In the genomic region with DNA sequence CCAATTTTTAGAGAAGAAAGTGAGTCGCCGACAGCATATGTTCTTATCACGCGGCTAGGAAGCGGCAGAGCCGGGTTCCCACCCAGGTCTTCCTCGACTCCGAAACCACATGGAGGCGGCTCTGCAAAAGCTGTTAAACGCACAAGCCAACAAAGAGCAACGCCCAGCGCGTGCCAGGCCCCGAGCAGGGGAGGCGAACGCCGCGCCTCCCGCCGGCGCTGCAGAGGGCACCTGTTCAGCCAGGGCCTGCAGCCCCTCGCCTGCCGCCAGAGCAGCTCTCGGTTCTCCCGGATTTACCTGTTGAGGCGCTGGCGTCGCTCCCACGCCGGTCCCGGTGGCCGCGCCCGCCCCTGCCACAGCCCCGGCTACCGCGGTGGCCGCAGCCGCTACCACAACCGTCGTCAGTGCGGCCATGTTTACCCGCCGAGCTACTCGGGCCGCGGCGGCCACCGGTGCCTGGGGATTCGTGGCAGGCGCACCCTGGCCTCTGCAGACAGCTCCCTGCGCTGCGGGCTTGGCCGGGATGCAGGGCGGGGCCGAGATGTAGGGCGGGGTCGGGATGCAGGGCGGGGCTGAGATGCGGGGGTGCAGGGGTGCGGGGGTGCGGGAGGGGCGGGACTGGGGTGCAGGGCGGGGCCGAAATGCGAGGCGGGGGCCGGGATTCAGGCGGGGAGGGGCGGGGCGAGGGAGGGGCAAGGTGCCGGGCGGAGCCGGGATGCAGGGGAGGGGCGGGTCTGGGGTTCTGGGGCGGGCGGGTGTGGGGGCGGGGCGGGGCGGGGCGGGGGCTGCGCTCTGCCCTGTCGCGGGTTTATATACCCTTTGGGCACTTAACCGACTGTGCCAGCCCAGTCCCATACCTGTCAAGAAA, we compare ENCODE assay signal across 8 cellular contexts. TPM values are rescaled to one million over a fixed set of nuclear protein-coding genes. Genes with fewer than 3 reads are reported as not detected.
DNase-seq lines count a peak whose midpoint lies in the region; ATAC-seq and TF ChIP-seq lines count a peak whose summit lies in the region.

A gene with protein sequence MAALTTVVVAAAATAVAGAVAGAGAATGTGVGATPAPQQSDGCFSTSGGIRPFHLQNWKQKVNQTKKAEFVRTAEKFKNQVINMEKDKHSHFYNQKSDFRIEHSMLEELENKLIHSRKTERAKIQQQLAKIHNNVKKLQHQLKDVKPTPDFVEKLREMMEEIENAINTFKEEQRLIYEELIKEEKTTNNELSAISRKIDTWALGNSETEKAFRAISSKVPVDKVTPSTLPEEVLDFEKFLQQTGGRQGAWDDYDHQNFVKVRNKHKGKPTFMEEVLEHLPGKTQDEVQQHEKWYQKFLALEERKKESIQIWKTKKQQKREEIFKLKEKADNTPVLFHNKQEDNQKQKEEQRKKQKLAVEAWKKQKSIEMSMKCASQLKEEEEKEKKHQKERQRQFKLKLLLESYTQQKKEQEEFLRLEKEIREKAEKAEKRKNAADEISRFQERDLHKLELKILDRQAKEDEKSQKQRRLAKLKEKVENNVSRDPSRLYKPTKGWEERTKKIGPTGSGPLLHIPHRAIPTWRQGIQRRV (minus strand): TSS at position 525 of the 868 bp plus-strand sequence. CDS start 111 bp downstream, at position 414.

- H2AFZ ChIP-seq in GM23248 (peak within 1 kb of the TSS; percentile 87), parathyroid adenoma (peak within 1 kb of the TSS; percentile 94)

- H3K36me3 Mint-ChIP-seq in activated naive CD4-positive, alpha-beta T cell treated with anti-CD3 and anti-CD28 coated beads, Interleukin-2, amount 50 U/mL, for 24 hours: peaks cover 2% of the 10 kb centered on the region

- H3K9me2 ChIP-seq in GM23248 (ENCODE audit: insufficient read depth): no peaks in the 10 kb centered on the region

- TF ChIP-seq CTCF in parathyroid adenoma (IDR thresholded peaks at IDR 0.05): no peak
- TF ChIP-seq CTCF in tibial artery (IDR thresholded peaks at IDR 0.05): no peak

- 0 out of 2 replicates have a peak, but pooled peaks cover 3% of the 10 kb centered on the region for H3F3A ChIP-seq in GM23248 (ENCODE audit: insufficient read depth)

- ATAC-seq in Right ventricle myocardium superior (ENCODE audit: poor library complexity): peak; percentile 93

- peak within 1 kb of the TSS; percentile 76 for H3K4me3 ChIP-seq in GM23248
- H3K4me3 ChIP-seq in SK-N-MC: peak within 1 kb of the TSS; percentile 97
- peak within 1 kb of the TSS; percentile 74 for H3K4me3 ChIP-seq in parathyroid adenoma (ENCODE audit: low read depth, low read length)
- H3K4me3 ChIP-seq in tibial artery: peak within 1 kb of the TSS; percentile 80 to 95

- H3K4me2 ChIP-seq in GM23248 (ENCODE audit: unreplicated experiment) (peak within 1 kb of the TSS; percentile 83), parathyroid adenoma (ENCODE audit: low read length) (peak within 1 kb of the TSS; percentile 88)

- no peaks in the 10 kb centered on the region for H3K27me3 Mint-ChIP-seq in activated naive CD4-positive, alpha-beta T cell treated with anti-CD3 and anti-CD28 coated beads, Interleukin-2, amount 50 U/mL, for 24 hours

- H3K9me3 ChIP-seq in GM23248 (ENCODE audit: low read depth) (peaks cover 3% of the 10 kb centered on the region), KOPT-K1 (ENCODE audit: insufficient read depth, low read length, poor library complexity, severe bottlenecking) (peaks cover 13% of the 10 kb centered on the region), SK-N-MC (ENCODE audit: low read depth, low read length) (no peaks in the 10 kb centered on the region), parathyroid adenoma (ENCODE audit: control insufficient read depth, low read length) (no peaks in the 10 kb centered on the region), tibial artery (no peaks in the 10 kb centered on the region)

- H3K36me3 ChIP-seq in GM23248 (ENCODE audit: low read depth) (no peaks in the 10 kb centered on the region), KOPT-K1 (ENCODE audit: insufficient read depth, low read length) (no peaks in the 10 kb centered on the region), SK-N-MC (ENCODE audit: insufficient read depth, low read length) (peaks cover 17% of the 10 kb centered on the region), parathyroid adenoma (ENCODE audit: control insufficient read depth, insufficient read depth, low read length) (no peaks in the 10 kb centered on the region), tibial artery (no peaks in the 10 kb centered on the region)

- DNase-seq in ELR (ENCODE audit: low read depth) (peak; percentile 87), GM23248 (peak; percentile 87), SK-N-MC (ENCODE audit: low read depth, low spot score) (no peak), Right ventricle myocardium superior (peak; percentile 89), tibial artery (peak; percentile 75 to 82)

- H3K4me1 ChIP-seq in GM23248 (ENCODE audit: insufficient read depth): no peaks in the 10 kb centered on the region
- H3K4me1 ChIP-seq in parathyroid adenoma: no peaks in the 10 kb centered on the region
- H3K4me1 ChIP-seq in tibial artery: peaks cover 0 to 10% (median 5%) of the 10 kb centered on the region in 4 donors

- no peak within 1 kb of the TSS for H3K27ac Mint-ChIP-seq in activated naive CD4-positive, alpha-beta T cell treated with anti-CD3 and anti-CD28 coated beads, Interleukin-2, amount 50 U/mL, for 24 hours

- peak within 1 kb of the TSS; percentile 76 for H3K9ac ChIP-seq in GM23248
- H3K9ac ChIP-seq in SK-N-MC (ENCODE audit: insufficient read length): peak within 1 kb of the TSS; percentile 82
- no peak within 1 kb of the TSS for H3K9ac ChIP-seq in parathyroid adenoma

- WGBS in GM23248 (ENCODE audit: low coverage in 1 of 2, low lambda C conversion rate in 2 of 2, missing lambda C conversion rate in 2 of 2), 2 experiments: 1% methylated on average over 56 to 78 of the region's 85 CpGs

- intact Hi-C loops in Right ventricle myocardium superior (cut with DNase I): loop anchor here (10.0 kb wide), 1 partner anchor 538 kb away; no protein-coding TSS in a partner anchor
- intact Hi-C loops in tibial artery (cut with DNase I; ENCODE audit: low total_unique reads): no loop called here

- H3K9me3 Mint-ChIP-seq in activated naive CD4-positive, alpha-beta T cell treated with anti-CD3 and anti-CD28 coated beads, Interleukin-2, amount 50 U/mL, for 24 hours: no peaks in the 10 kb centered on the region

- H4K20me1 ChIP-seq in GM23248 (ENCODE audit: insufficient read depth): no peaks in the 10 kb centered on the region

- H3K79me2 ChIP-seq in GM23248 (ENCODE audit: insufficient read depth) (peaks cover 15% of the 10 kb centered on the region), parathyroid adenoma (peaks cover 4% of the 10 kb centered on the region)

- H3K4me1 Mint-ChIP-seq in activated naive CD4-positive, alpha-beta T cell treated with anti-CD3 and anti-CD28 coated beads, Interleukin-2, amount 50 U/mL, for 24 hours: peaks cover 12% of the 10 kb centered on the region

- H3K27ac ChIP-seq in GM23248 (no peak within 1 kb of the TSS), KOPT-K1 (ENCODE audit: low read depth, low read length, poor library complexity, severe bottlenecking) (peak within 1 kb of the TSS; percentile 63), SK-N-MC (no peak within 1 kb of the TSS), parathyroid adenoma (peak within 1 kb of the TSS; percentile 52), tibial artery (peak within 1 kb of the TSS; percentile 61 to 71)

- in situ Hi-C loops in GM23248 (cut with MboI): no loop called here

- peak within 1 kb of the TSS; percentile 82 for H3K4me3 Mint-ChIP-seq in activated naive CD4-positive, alpha-beta T cell treated with anti-CD3 and anti-CD28 coated beads, Interleukin-2, amount 50 U/mL, for 24 hours

- no peaks in the 10 kb centered on the region for H3K27me3 ChIP-seq in GM23248 (replicated peaks; ENCODE audit: insufficient read depth)
- no peaks in the 10 kb centered on the region for H3K27me3 ChIP-seq in parathyroid adenoma (ENCODE audit: control insufficient read depth, insufficient read depth, low read length)
- no peaks in the 10 kb centered on the region for H3K27me3 ChIP-seq in tibial artery

RNA-seq across cellular contexts. Expression of the gene that starts here (rescaled TPM):
- 4.2 and 4.6 TPM in 2 replicates for total RNA-seq in GM23248 (2014; rRNA removed; shearing (Covaris generic))
- polyA plus RNA-seq in GM23248 (2016; fragmentation: Nextera tagmentation; extraction: Ambion mirVana): 5.5 and 7.3 TPM in 2 replicates
- total RNA-seq in Right ventricle myocardium superior: 4.4 TPM

Comparison
In these comparisons a context has a peak if more than half of its experiments do, and no peak if none do; other contexts are left out.
1. H3K27ac ChIP-seq: peak in KOPT-K1 (single experiment), parathyroid adenoma (single experiment) and tibial artery (2 of 2); none in GM23248 (single experiment) and SK-N-MC (single experiment).
2. Peak in every context shown above with its lines, with median percentiles within 50 percentile points of each other: H3K4me3 ChIP-seq.